Comparison of ENCODE assay signal across 8 cellular contexts in the genomic region with DNA sequence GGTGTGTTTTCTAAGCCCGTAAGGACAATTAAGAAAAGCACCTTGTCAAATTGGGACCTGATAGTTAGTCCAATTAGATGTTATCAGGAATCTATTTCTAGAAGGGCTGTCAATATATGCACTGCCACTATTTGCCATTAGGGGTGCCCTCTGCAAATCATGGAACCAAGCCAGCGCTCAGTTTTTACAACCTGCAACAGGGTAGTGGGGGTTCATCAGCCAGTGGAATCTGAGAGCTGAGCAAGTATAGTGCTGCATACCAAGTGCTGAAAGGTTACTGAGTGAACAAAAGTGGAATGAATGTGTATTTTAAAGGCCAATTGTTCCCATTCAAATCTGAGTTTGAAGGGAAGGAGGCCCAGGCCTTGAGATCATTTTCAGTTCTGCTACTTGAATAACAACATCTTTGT. TPM values are rescaled to one million over a fixed set of nuclear protein-coding genes. Genes with fewer than 3 reads are reported as not detected.
DNase-seq lines count a peak whose midpoint lies in the region; ATAC-seq, FAIRE-seq and TF ChIP-seq lines count a peak whose summit lies in the region.

No MANE protein-coding gene starts in this region.

- H3K56ac ChIP-seq in H1 (replicated peaks; ENCODE audit: insufficient read length, low read depth, low read length) = no peak overlapping the region

- H3K4me2 ChIP-seq in H1 (ENCODE audit: insufficient read depth in 1 of 2, low read depth in 2 of 2, low read length in 2 of 2) = peak overlapping the region in 1 of 2 experiments; percentile 33; a peak in 1 of 4 replicates

- H3K27me3 Mint-ChIP-seq in activated CD4-positive, alpha-beta T cell treated with anti-CD3 and anti-CD28 coated beads, Interleukin-2, amount 10 ng/mL, durations not matched to agents 7 days and 5 days = no peaks in the 10 kb centered on the region
- no peaks in the 10 kb centered on the region for H3K27me3 Mint-ChIP-seq in nephron (ENCODE audit: low read depth)

- H3K27me3 ChIP-seq in BE2C = no peaks in the 10 kb centered on the region
- no peaks in the 10 kb centered on the region for H3K27me3 ChIP-seq in H1 (replicated peaks in 1 of 4; ENCODE audit: control insufficient read depth in 3 of 4, extremely low read depth in 1 of 4, insufficient read depth in 3 of 4, low read length in 3 of 4)
- no peaks in the 10 kb centered on the region for H3K27me3 ChIP-seq in uterus

- H4K91ac ChIP-seq in H1 (replicated peaks; ENCODE audit: insufficient read length, low read length) = no peak overlapping the region

- no peak overlapping the region for H2BK5ac ChIP-seq in H1 (ENCODE audit: low read depth, low read length)

- no peaks in the 10 kb centered on the region for H3K9me3 Mint-ChIP-seq in activated CD4-positive, alpha-beta T cell treated with anti-CD3 and anti-CD28 coated beads, Interleukin-2, amount 10 ng/mL, durations not matched to agents 7 days and 5 days
- no peaks in the 10 kb centered on the region for H3K9me3 Mint-ChIP-seq in nephron

- peak; percentile 50 for DNase-seq in BE2C
- DNase-seq in GM19238 (ENCODE audit: insufficient read length, low spot score) = peak; percentile 26
- DNase-seq in NCI-H1105 treated with DMSO at 0.1 percent for 48 hours (lab: John Stamatoyannopoulos, UW) = peak; percentile 10
- peak; percentile 56 for DNase-seq in activated CD4-positive, alpha-beta T cell treated with anti-CD3 and anti-CD28 coated beads, Interleukin-2, amount 10 ng/mL, durations not matched to agents 7 days and 5 days
- peak; percentile 27 to 57 for DNase-seq in H1 (ENCODE audit: low read depth in 1 of 2, low spot score in 2 of 2)
- no peak for DNase-seq in omental fat pad (ENCODE audit: low spot score)
- DNase-seq in uterus = no peak

- no peaks in the 10 kb centered on the region for H4K20me1 ChIP-seq in H1 (replicated peaks in 1 of 2; ENCODE audit: control insufficient read depth in 1 of 2, insufficient read depth in 2 of 2, low read length in 2 of 2)

- H3K23me2 ChIP-seq in H1 (ENCODE audit: low read depth, low read length) = no peaks in the 10 kb centered on the region

- H3K9me3 ChIP-seq in BE2C (no peaks in the 10 kb centered on the region), H1 (ENCODE audit: insufficient read depth in 2 of 2, low read depth in 1 of 2, low read length in 1 of 2) (no peaks in the 10 kb centered on the region), uterus (no peaks in the 10 kb centered on the region)

- H3K4me1 Mint-ChIP-seq in activated CD4-positive, alpha-beta T cell treated with anti-CD3 and anti-CD28 coated beads, Interleukin-2, amount 10 ng/mL, durations not matched to agents 7 days and 5 days = peaks cover 12% of the 10 kb centered on the region
- H3K4me1 Mint-ChIP-seq in nephron = no peaks in the 10 kb centered on the region

- H2BK120ac ChIP-seq in H1 (replicated peaks; ENCODE audit: low read depth, low read length) = no peak overlapping the region

- POLR2A ChIA-PET in activated CD4-positive, alpha-beta T cell treated with anti-CD3 and anti-CD28 coated beads, Interleukin-2, amount 10 ng/mL, durations not matched to agents 7 days and 5 days (lab: Charles Lee) = interaction anchor here (1.0 kb wide), 1 partner anchor 59 kb away, joined by 4 read pairs; the partner anchor contains the start of gene TRIM37
- POLR2A ChIA-PET in H1 (lab: Charles Lee; ENCODE audit: partially characterized antibody) = interaction anchor here (1.2 to 3.4 kb wide), 3 partner anchors 9 to 30 kb away, joined by 3 to 15 read pairs (median 7); partner anchors contain the start of genes PRR11 and SKA2

- no peak overlapping the region for H2BK15ac ChIP-seq in H1 (ENCODE audit: low read length)

- H3K14ac ChIP-seq in H1 (ENCODE audit: insufficient read length) = no peak overlapping the region

- TF ChIP-seq RAD21 in H1 (IDR thresholded peaks at IDR 0.05 in 1 of 2, conservative IDR thresholded peaks at IDR 0.05 in 1 of 2; ENCODE audit: low read depth in 2 of 2, low read length in 2 of 2) = peak; percentile 47 to 48

- no peak overlapping the region for H2AK5ac ChIP-seq in H1 (ENCODE audit: low read depth, low read length)

- TF ChIP-seq EP300 in H1 (IDR thresholded peaks at IDR 0.05; ENCODE audit: borderline replicate concordance in 1 of 2, low read depth in 2 of 2, low read length in 2 of 2) = no peak

- H2AFZ ChIP-seq in H1 (ENCODE audit: low read length) = no peak overlapping the region

- H3K4me3 ChIP-seq in BE2C (ENCODE audit: low read depth, low read length) (no peak overlapping the region), H1 (ENCODE audit: extremely low read depth in 1 of 4, insufficient read depth in 2 of 4, low read depth in 3 of 4, low read length in 4 of 4) (no peak overlapping the region), uterus (no peak overlapping the region)

- H3K36me3 Mint-ChIP-seq in activated CD4-positive, alpha-beta T cell treated with anti-CD3 and anti-CD28 coated beads, Interleukin-2, amount 10 ng/mL, durations not matched to agents 7 days and 5 days (ENCODE audit: low read depth) = peaks cover 29% of the 10 kb centered on the region
- peaks cover 5% of the 10 kb centered on the region for H3K36me3 Mint-ChIP-seq in nephron (ENCODE audit: low read depth)

- peak; percentile 82 for FAIRE-seq in H1 (lab: Jason Lieb, UNC)

- no peak overlapping the region for H3K9ac ChIP-seq in H1 (replicated peaks in 1 of 4; ENCODE audit: extremely low read depth in 1 of 4, low read depth in 3 of 4, low read length in 3 of 4)

- H3K79me1 ChIP-seq in H1 (ENCODE audit: low read depth, low read length) = no peaks in the 10 kb centered on the region

- intact Hi-C loops in uterus (cut with DNase I; ENCODE audit: low total_unique reads) = no loop called here

- no peak overlapping the region for H4K8ac ChIP-seq in H1 (ENCODE audit: extremely low read depth, insufficient read depth, low read length)

- H3K4ac ChIP-seq in H1 (replicated peaks; ENCODE audit: insufficient read length, low read depth, low read length) = no peak overlapping the region

- TF ChIP-seq POLR2A in H1 (IDR thresholded peaks at IDR 0.05; ENCODE audit: control extremely low read depth in 1 of 2, low read depth in 2 of 2, low read length in 2 of 2) (peak in 1 of 2 experiments; percentile 20; a peak in 1 of 3 replicates), uterus (IDR thresholded peaks at IDR 0.05) (no peak)

- H4K5ac ChIP-seq in H1 (ENCODE audit: insufficient read length, low read depth, low read length) = no peak overlapping the region

- no peak for ATAC-seq in omental fat pad (ENCODE audit: low FRiP score)

- H3K79me2 ChIP-seq in H1 (ENCODE audit: control insufficient read depth in 1 of 2, insufficient read depth in 2 of 2, low read length in 2 of 2) = peaks cover 0 to 52% of the 10 kb centered on the region in 2 experiments; a peak in 2 of 4 replicates

- H3K23ac ChIP-seq in H1 (ENCODE audit: insufficient read length) = no peak overlapping the region

- no peak overlapping the region for H3K18ac ChIP-seq in H1 (ENCODE audit: extremely low read depth, low read length)

- 40% methylated on average over 2 of the region's 2 CpGs; no CpG with 5 or more reads in 1 of the 2 experiments for WGBS in H1 (ENCODE audit: extremely low coverage in 1 of 2, insufficient coverage in 1 of 2, insufficient read length in 1 of 2, insufficient replicate concordance in 2 of 2, low coverage in 1 of 2, low lambda C conversion rate in 2 of 2, missing lambda C conversion rate in 1 of 2), 2 experiments

- H3K36me3 ChIP-seq in BE2C (peaks cover 10% of the 10 kb centered on the region), H1 (ENCODE audit: control insufficient read depth in 2 of 4, insufficient read depth in 4 of 4, low read length in 3 of 4) (peaks cover 0 to 19% (median 6%) of the 10 kb centered on the region in 4 experiments; a peak in 4 of 8 replicates), uterus (no peaks in the 10 kb centered on the region)

- peak overlapping the region; percentile 64 for H3K27ac Mint-ChIP-seq in activated CD4-positive, alpha-beta T cell treated with anti-CD3 and anti-CD28 coated beads, Interleukin-2, amount 10 ng/mL, durations not matched to agents 7 days and 5 days
- H3K27ac Mint-ChIP-seq in nephron = peak overlapping the region; percentile 48 to 72 (median 65)

- TF ChIP-seq CTCF in BE2C (IDR thresholded peaks at IDR 0.05; ENCODE audit: low read depth, low read length) (peak; percentile 70), H1 (IDR thresholded peaks at IDR 0.05; ENCODE audit: control extremely low read depth in 1 of 3, insufficient read depth in 1 of 3, low read depth in 1 of 3, low read length in 3 of 3) (peak; percentile 29 to 73 (median 57)), nephron (IDR thresholded peaks at IDR 0.05; ENCODE audit: unreplicated experiment in 3 of 3) (peak; percentile 45 to 51 (median 48)), omental fat pad (IDR thresholded peaks at IDR 0.05) (no peak), uterus (IDR thresholded peaks at IDR 0.05) (peak in 1 of 4 experiments; percentile 4)

- H3K27ac ChIP-seq in H1 (ENCODE audit: low read depth, low read length) = no peak overlapping the region
- H3K27ac ChIP-seq in uterus = no peak overlapping the region

- H3K4me3 Mint-ChIP-seq in activated CD4-positive, alpha-beta T cell treated with anti-CD3 and anti-CD28 coated beads, Interleukin-2, amount 10 ng/mL, durations not matched to agents 7 days and 5 days = no peak overlapping the region
- no peak overlapping the region for H3K4me3 Mint-ChIP-seq in nephron

- CTCF ChIA-PET in activated CD4-positive, alpha-beta T cell treated with anti-CD3 and anti-CD28 coated beads, Interleukin-2, amount 10 ng/mL, durations not matched to agents 7 days and 5 days (lab: Charles Lee) = no interaction called here
- CTCF ChIA-PET in H1 (lab: Charles Lee; ENCODE audit: partially characterized antibody) = interaction anchor here (0.6 to 2.3 kb wide), 10 partner anchors 8 to 276 kb away, joined by 3 to 18 read pairs (median 4); no protein-coding TSS in a partner anchor

- 0 out of 2 replicates have a peak overlapping the region, but pooled peaks have one; percentile 35 for H2BK12ac ChIP-seq in H1 (ENCODE audit: low read depth, low read length)

- H3K4me1 ChIP-seq in BE2C (no peaks in the 10 kb centered on the region), H1 (replicated peaks in 1 of 4; ENCODE audit: control insufficient read depth in 3 of 4, insufficient read depth in 4 of 4, low read length in 3 of 4) (peaks cover 0 to 4% (median 1%) of the 10 kb centered on the region in 4 experiments; a peak in 3 of 7 replicates), uterus (no peaks in the 10 kb centered on the region)

- H2BK20ac ChIP-seq in H1 (ENCODE audit: low read length) = no peak overlapping the region

RNA-seq across cellular contexts. Expression of gene PRR11, which starts 10.4 kb away (rescaled TPM):
- polyA plus RNA-seq in BE2C (2012; ENCODE audit: insufficient read depth, insufficient read length, low read depth) = 6.7 TPM
- 10 to 100 TPM; 80.8 to 95.2 TPM for total RNA-seq in activated CD4-positive, alpha-beta T cell treated with anti-CD3 and anti-CD28 coated beads, Interleukin-2, amount 10 ng/mL, durations not matched to agents 7 days and 5 days
- total RNA-seq in H1 (2021; fragmentation: NEBNext Ultra II Directional; extraction: Animal tissue kit (Norgen Biotek cat#: 25700)) = 81.1 and 83.0 TPM in 2 replicates
- 21.0 and 32.7 TPM in 2 replicates for polyA plus RNA-seq in H1 (2011; rRNA removed)
- polyA plus RNA-seq in H1 (2011; cell fraction: cytosol; rRNA removed) = 25.3 TPM
- polyA plus RNA-seq in H1 (2011; cell fraction: nucleus; rRNA removed) = 74.3 TPM
- 38.5 to 52.6 TPM (median 49.0 TPM) in 4 replicates for polyA plus RNA-seq in H1 (2012, experiment 1 of 2)
- polyA plus RNA-seq in H1 (2012, experiment 2 of 2) = 15.5 TPM
- 168 TPM for polyA plus RNA-seq in H1 (2013, experiment 1 of 2)
- polyA plus RNA-seq in H1 (2013, experiment 2 of 2) = 133 TPM
- polyA minus RNA-seq in H1 (2011; rRNA and poly(A)+ RNA removed) = 70.8 and 84.5 TPM in 2 replicates
- 29.8 TPM for polyA minus RNA-seq in H1 (2011; cell fraction: cytosol; rRNA and poly(A)+ RNA removed)
- polyA minus RNA-seq in H1 (2011; cell fraction: nucleus; rRNA and poly(A)+ RNA removed) = 148 TPM
- total RNA-seq in omental fat pad (1 to 10 TPM in 2 of 4 donors, under 1 TPM in 2; 0.82 to 3.5 (median 1.4) TPM), uterus (1 to 10 TPM in 2 of 4 donors, under 1 TPM in 1, not detected in 1; 0.26 to 5.5 (median 1.6) TPM)

RNA-seq across cellular contexts. Expression of gene SKA2, which starts 11.0 kb away (rescaled TPM):
- 45.3 TPM for polyA plus RNA-seq in BE2C (2012; ENCODE audit: insufficient read depth, insufficient read length, low read depth)
- total RNA-seq in activated CD4-positive, alpha-beta T cell treated with anti-CD3 and anti-CD28 coated beads, Interleukin-2, amount 10 ng/mL, durations not matched to agents 7 days and 5 days = 100 to 1,000 TPM; 111 to 146 TPM
- total RNA-seq in H1 (2021; fragmentation: NEBNext Ultra II Directional; extraction: Animal tissue kit (Norgen Biotek cat#: 25700)) = 80.8 and 95.8 TPM in 2 replicates
- polyA plus RNA-seq in H1 (2011; rRNA removed) = 15.6 and 20.9 TPM in 2 replicates
- polyA plus RNA-seq in H1 (2011; cell fraction: cytosol; rRNA removed) = 33.5 TPM
- polyA plus RNA-seq in H1 (2011; cell fraction: nucleus; rRNA removed) = 8.6 TPM
- 54.2 to 127 TPM (median 64.7 TPM) in 4 replicates for polyA plus RNA-seq in H1 (2012, experiment 1 of 2)
- polyA plus RNA-seq in H1 (2012, experiment 2 of 2) = 29.5 TPM
- polyA plus RNA-seq in H1 (2013, experiment 1 of 2) = 173 TPM
- 180 TPM for polyA plus RNA-seq in H1 (2013, experiment 2 of 2)
- 11.5 and 21.8 TPM in 2 replicates for polyA minus RNA-seq in H1 (2011; rRNA and poly(A)+ RNA removed)
- 16.1 TPM for polyA minus RNA-seq in H1 (2011; cell fraction: cytosol; rRNA and poly(A)+ RNA removed)
- polyA minus RNA-seq in H1 (2011; cell fraction: nucleus; rRNA and poly(A)+ RNA removed) = 20.1 TPM
- total RNA-seq in omental fat pad (10 to 100 TPM; 11.8 to 28.4 (median 20.2) TPM), uterus (10 to 100 TPM; 20.6 to 99.8 (median 33.0) TPM)

RNA-seq across cellular contexts. Expression of gene SMG8, which starts 43.9 kb away (rescaled TPM):
- polyA plus RNA-seq in BE2C (2012; ENCODE audit: insufficient read depth, insufficient read length, low read depth) = 38.4 TPM
- total RNA-seq in activated CD4-positive, alpha-beta T cell treated with anti-CD3 and anti-CD28 coated beads, Interleukin-2, amount 10 ng/mL, durations not matched to agents 7 days and 5 days = 10 to 100 TPM; 16.3 to 18.3 TPM
- 17.6 and 19.3 TPM in 2 replicates for total RNA-seq in H1 (2021; fragmentation: NEBNext Ultra II Directional; extraction: Animal tissue kit (Norgen Biotek cat#: 25700))
- 8.7 and 10.8 TPM in 2 replicates for polyA plus RNA-seq in H1 (2011; rRNA removed)
- 11.6 TPM for polyA plus RNA-seq in H1 (2011; cell fraction: cytosol; rRNA removed)
- polyA plus RNA-seq in H1 (2011; cell fraction: nucleus; rRNA removed) = 9.2 TPM
- 13.3 to 16.3 TPM (median 14.7 TPM) in 4 replicates for polyA plus RNA-seq in H1 (2012, experiment 1 of 2)
- polyA plus RNA-seq in H1 (2012, experiment 2 of 2) = 8.5 TPM
- polyA plus RNA-seq in H1 (2013, experiment 1 of 2) = 15.4 TPM
- 16.3 TPM for polyA plus RNA-seq in H1 (2013, experiment 2 of 2)
- 22.0 and 28.0 TPM in 2 replicates for polyA minus RNA-seq in H1 (2011; rRNA and poly(A)+ RNA removed)
- 8.0 TPM for polyA minus RNA-seq in H1 (2011; cell fraction: cytosol; rRNA and poly(A)+ RNA removed)
- 18.9 TPM for polyA minus RNA-seq in H1 (2011; cell fraction: nucleus; rRNA and poly(A)+ RNA removed)
- 10 to 100 TPM in 3 of 4 donors, 1 to 10 TPM in 1; 6.8 to 12.1 (median 10.7) TPM for total RNA-seq in omental fat pad
- 10 to 100 TPM in 3 of 4 donors, 1 to 10 TPM in 1; 2.6 to 22.2 (median 13.1) TPM for total RNA-seq in uterus

RNA-seq across cellular contexts. Expression of gene GDPD1, which starts 54.4 kb away (rescaled TPM):
- polyA plus RNA-seq in BE2C (2012; ENCODE audit: insufficient read depth, insufficient read length, low read depth) = 8.0 TPM
- 1 to 10 TPM; 2.2 to 2.5 TPM for total RNA-seq in activated CD4-positive, alpha-beta T cell treated with anti-CD3 and anti-CD28 coated beads, Interleukin-2, amount 10 ng/mL, durations not matched to agents 7 days and 5 days
- 6.7 and 7.7 TPM in 2 replicates for total RNA-seq in H1 (2021; fragmentation: NEBNext Ultra II Directional; extraction: Animal tissue kit (Norgen Biotek cat#: 25700))
- 2.0 and 3.2 TPM in 2 replicates for polyA plus RNA-seq in H1 (2011; rRNA removed)
- polyA plus RNA-seq in H1 (2011; cell fraction: cytosol; rRNA removed) = 3.8 TPM
- polyA plus RNA-seq in H1 (2011; cell fraction: nucleus; rRNA removed) = 1.8 TPM
- 4.8 to 7.1 TPM (median 6.2 TPM) in 4 replicates for polyA plus RNA-seq in H1 (2012, experiment 1 of 2)
- polyA plus RNA-seq in H1 (2012, experiment 2 of 2) = 1.3 TPM
- polyA plus RNA-seq in H1 (2013, experiment 1 of 2) = 7.4 TPM
- polyA plus RNA-seq in H1 (2013, experiment 2 of 2) = 9.6 TPM
- polyA minus RNA-seq in H1 (2011; rRNA and poly(A)+ RNA removed) = 8.0 and 12.0 TPM in 2 replicates
- polyA minus RNA-seq in H1 (2011; cell fraction: cytosol; rRNA and poly(A)+ RNA removed) = 6.0 TPM
- polyA minus RNA-seq in H1 (2011; cell fraction: nucleus; rRNA and poly(A)+ RNA removed) = 9.9 TPM
- total RNA-seq in omental fat pad (1 to 10 TPM in 3 of 4 donors, under 1 TPM in 1; 0.24 to 3.3 (median 2.6) TPM), uterus (1 to 10 TPM in 2 of 4 donors, under 1 TPM in 2; 0.51 to 1.9 (median 1.2) TPM)

RNA-seq across cellular contexts. Expression of gene TRIM37, which starts 59.3 kb away (rescaled TPM):
- 14.4 TPM for polyA plus RNA-seq in BE2C (2012; ENCODE audit: insufficient read depth, insufficient read length, low read depth)
- 10 to 100 TPM; 22.6 to 27.9 TPM for total RNA-seq in activated CD4-positive, alpha-beta T cell treated with anti-CD3 and anti-CD28 coated beads, Interleukin-2, amount 10 ng/mL, durations not matched to agents 7 days and 5 days
- 54.6 and 57.0 TPM in 2 replicates for total RNA-seq in H1 (2021; fragmentation: NEBNext Ultra II Directional; extraction: Animal tissue kit (Norgen Biotek cat#: 25700))
- 14.7 and 38.2 TPM in 2 replicates for polyA plus RNA-seq in H1 (2011; rRNA removed)
- 31.1 TPM for polyA plus RNA-seq in H1 (2011; cell fraction: cytosol; rRNA removed)
- polyA plus RNA-seq in H1 (2011; cell fraction: nucleus; rRNA removed) = 24.4 TPM
- polyA plus RNA-seq in H1 (2012, experiment 1 of 2) = 36.2 to 48.2 TPM (median 40.4 TPM) in 4 replicates
- 2.9 TPM for polyA plus RNA-seq in H1 (2012, experiment 2 of 2)
- polyA plus RNA-seq in H1 (2013, experiment 1 of 2) = 31.4 TPM
- polyA plus RNA-seq in H1 (2013, experiment 2 of 2) = 32.4 TPM
- 115 and 213 TPM in 2 replicates for polyA minus RNA-seq in H1 (2011; rRNA and poly(A)+ RNA removed)
- polyA minus RNA-seq in H1 (2011; cell fraction: cytosol; rRNA and poly(A)+ RNA removed) = 28.9 TPM
- 65.8 TPM for polyA minus RNA-seq in H1 (2011; cell fraction: nucleus; rRNA and poly(A)+ RNA removed)
- total RNA-seq in omental fat pad (10 to 100 TPM; 16.8 to 29.3 (median 21.5) TPM), uterus (10 to 100 TPM in 3 of 4 donors, 1 to 10 TPM in 1; 5.0 to 38.9 (median 21.4) TPM)

Comparison
In these comparisons a context has a peak if more than half of its experiments do, and no peak if none do; other contexts are left out.
1. DNase-seq: peak in BE2C (single experiment), GM19238 (single experiment), NCI-H1105 treated with DMSO at 0.1 percent for 48 hours (single experiment), activated CD4-positive, alpha-beta T cell treated with anti-CD3 and anti-CD28 coated beads, Interleukin-2, amount 10 ng/mL, durations not matched to agents 7 days and 5 days (single experiment) and H1 (2 of 2); none in omental fat pad (single experiment) and uterus (0 of 2).
2. CTCF ChIP-seq: peak in BE2C (single experiment), H1 (3 of 3) and nephron (3 of 3); none in omental fat pad (0 of 3).
3. RNA of gene PRR11, which starts 10.4 kb away (total RNA-seq): 80.8 to 95.2 TPM in activated CD4-positive, alpha-beta T cell treated with anti-CD3 and anti-CD28 coated beads, Interleukin-2, amount 10 ng/mL, durations not matched to agents 7 days and 5 days and 81.1 to 83.0 TPM in H1; 0.82 to 3.5 TPM in omental fat pad and 0.26 to 5.5 TPM in uterus; every median in the first group is over 10 times any median in the second.